Comparison of ENCODE assay signal across 18 cellular contexts in genomic region chr10:111556666-111557065, GRCh38.
A peak's percentile ranks its signal among the peaks of the same experiment; 100 is the strongest.
DNase-seq lines count a peak whose midpoint lies in the region; ATAC-seq and TF ChIP-seq lines count a peak whose summit lies in the region.
"Had no signal": no experiment of that assay in that cellular context is flagged by ENCODE, and none has a peak within 500 bp of the region (broad histone marks: within the 10 kb centered on the region; RNA-seq: fewer than 3 reads in every experiment).

No MANE protein-coding gene starts in this region.

- H3K9me2 ChIP-seq in MM.1S (replicated peaks; ENCODE audit: insufficient read depth, low read length), result no peaks in the 10 kb centered on the region

- no peaks in the 10 kb centered on the region for H3K79me2 ChIP-seq in MM.1S (ENCODE audit: low read length)

- peak; percentile 90 for ATAC-seq in left lobe of liver
- no peak for ATAC-seq in GM19324 (IDR thresholded peaks at IDR 0.05; ENCODE audit: low FRiP score, unreplicated experiment)
- ATAC-seq in GM21381 (IDR thresholded peaks at IDR 0.05; ENCODE audit: unreplicated experiment), result no peak
- ATAC-seq: A549; CD8-positive, alpha-beta T cell had no signal

- H3K27me3 Mint-ChIP-seq in osteocyte (ENCODE audit: unreplicated experiment), result no peaks in the 10 kb centered on the region

- H3K27ac Mint-ChIP-seq in osteocyte (ENCODE audit: unreplicated experiment), result no peak overlapping the region
- H3K27ac Mint-ChIP-seq: CD14-positive monocyte; CD8-positive, alpha-beta T cell; HFFc6 had no signal

- no peaks in the 10 kb centered on the region for H3K9me3 Mint-ChIP-seq in osteocyte (ENCODE audit: unreplicated experiment)
- H3K9me3 Mint-ChIP-seq: CD8-positive, alpha-beta T cell had no signal

- H3K27ac ChIP-seq in MM.1S (ENCODE audit: low read length) (no peak overlapping the region), subcutaneous abdominal adipose tissue (ENCODE audit: low read depth, low read length) (no peak overlapping the region)
- H3K27ac ChIP-seq: A549 had no signal

- no peaks in the 10 kb centered on the region for H4K20me1 ChIP-seq in MM.1S (ENCODE audit: insufficient read depth, low read length)

- no peaks in the 10 kb centered on the region for H3K4me1 ChIP-seq in MM.1S (ENCODE audit: low read length)
- peaks cover 48% of the 10 kb centered on the region for H3K4me1 ChIP-seq in adipocyte (ENCODE audit: control insufficient read depth, insufficient read depth, low read length)
- H3K4me1 ChIP-seq in subcutaneous abdominal adipose tissue (ENCODE audit: control insufficient read depth in 5 of 5, insufficient read depth in 5 of 5, low read length in 5 of 5), result peaks cover 0 to 52% (median 30%) of the 10 kb centered on the region in 5 donors
- H3K4me1 ChIP-seq: A549 had no signal

- H3F3A ChIP-seq in MM.1S (ENCODE audit: insufficient read depth, low read length), result no peaks in the 10 kb centered on the region

- no peak overlapping the region for H2AFZ ChIP-seq in MM.1S (ENCODE audit: low read length)

- DNase-seq in MM.1S (no peak), adipocyte (ENCODE audit: low read depth) (no peak), left lobe of liver (ENCODE audit: low spot score) (no peak), osteocyte (ENCODE audit: extremely low spot score, unreplicated experiment) (no peak)
- DNase-seq in effector CD8-positive, alpha-beta T cell (lab: John Stamatoyannopoulos, UW), result no peak
- DNase-seq: CD8-positive, alpha-beta T cell; COR-L47; DND-41; GDM1; HCEC 1CT; HFFc6; IMR-90; KBM-7 had no signal

- no peak overlapping the region for H3K4me3 ChIP-seq in MM.1S (ENCODE audit: low read length)
- peak overlapping the region; percentile 64 for H3K4me3 ChIP-seq in adipocyte (ENCODE audit: low read length)
- peak overlapping the region in 3 of 5 donors; percentile 7 to 17 (median 17) for H3K4me3 ChIP-seq in subcutaneous abdominal adipose tissue (ENCODE audit: low read depth in 1 of 5, low read length in 5 of 5)
- H3K4me3 ChIP-seq: A549 had no signal

- H3K9me3 ChIP-seq in MM.1S (replicated peaks; ENCODE audit: insufficient read depth, low read length), result no peaks in the 10 kb centered on the region
- H3K9me3 ChIP-seq in adipocyte (ENCODE audit: control insufficient read depth, low read length), result no peaks in the 10 kb centered on the region
- no peaks in the 10 kb centered on the region for H3K9me3 ChIP-seq in subcutaneous abdominal adipose tissue (ENCODE audit: control insufficient read depth in 5 of 5, low read length in 5 of 5)
- H3K9me3 ChIP-seq: A549 had no signal

- H3K4me1 Mint-ChIP-seq in osteocyte (ENCODE audit: unreplicated experiment), result no peaks in the 10 kb centered on the region
- H3K4me1 Mint-ChIP-seq: CD14-positive monocyte had no signal

- no peaks in the 10 kb centered on the region for H3K36me3 Mint-ChIP-seq in osteocyte (ENCODE audit: unreplicated experiment)
- H3K36me3 Mint-ChIP-seq: CD14-positive monocyte; CD8-positive, alpha-beta T cell had no signal

- no peak overlapping the region for H3K4me3 Mint-ChIP-seq in osteocyte (ENCODE audit: unreplicated experiment)
- H3K4me3 Mint-ChIP-seq: CD14-positive monocyte; CD8-positive, alpha-beta T cell; HFFc6 had no signal

- H3K4me2 ChIP-seq in MM.1S (ENCODE audit: low read depth, low read length), result peak overlapping the region; percentile 18; the same call in 1 of the 2 replicates
- H3K4me2 ChIP-seq: A549 had no signal

- H3K36me3 ChIP-seq in MM.1S (replicated peaks; ENCODE audit: insufficient read depth, low read length) (no peaks in the 10 kb centered on the region), adipocyte (ENCODE audit: control insufficient read depth, insufficient read depth, low read length, severe bottlenecking) (no peaks in the 10 kb centered on the region), subcutaneous abdominal adipose tissue (ENCODE audit: control insufficient read depth in 5 of 5, insufficient read depth in 5 of 5, low read length in 5 of 5) (no peaks in the 10 kb centered on the region)

- TF ChIP-seq CTCF in MM.1S (IDR thresholded peaks at IDR 0.05; ENCODE audit: low read length) (no peak), osteocyte (IDR thresholded peaks at IDR 0.05) (no peak)

- H3K27me3 ChIP-seq in MM.1S (replicated peaks; ENCODE audit: insufficient read depth, low read length) (no peaks in the 10 kb centered on the region), adipocyte (replicated peaks; ENCODE audit: control insufficient read depth, insufficient read depth, low read length) (no peaks in the 10 kb centered on the region), subcutaneous abdominal adipose tissue (ENCODE audit: control insufficient read depth in 5 of 5, insufficient read depth in 4 of 5, low read length in 5 of 5) (no peaks in the 10 kb centered on the region)

- H3K9ac ChIP-seq in MM.1S (ENCODE audit: low read length) (no peak overlapping the region), adipocyte (ENCODE audit: low read length) (peak overlapping the region; percentile 0), subcutaneous abdominal adipose tissue (ENCODE audit: low read length in 5 of 5) (no peak overlapping the region)
